8 cellular contexts compared by ENCODE assay signal in genomic region chr14:95863295-95863694, GRCh38. TPM values are rescaled to one million over a fixed set of nuclear protein-coding genes. Genes with fewer than 3 reads are reported as not detected.
"Had no signal": no experiment of that assay in that cellular context is flagged by ENCODE, and none has a peak within 500 bp of the region (broad histone marks: within the 10 kb centered on the region; RNA-seq: fewer than 3 reads in every experiment).

No MANE protein-coding gene starts in this region.

- FAIRE-seq: HTR-8/SVneo had no signal

- H3K4me2 ChIP-seq: KMS-11 had no signal

- H3K9ac ChIP-seq: KMS-11 had no signal

- DNase-seq: IMR-90, KBM-7, KG1 had no signal

- H3K27ac ChIP-seq: HL-60, KMS-11 had no signal

RNA-seq across cellular contexts. Expression of gene TUNAR, which starts 13.3 kb away (rescaled TPM):
- total RNA-seq: HT-29, IMR-90 had no signal
- polyA plus RNA-seq: IgD-negative memory B cell, IMR-90 had no signal
